In the genomic region with DNA sequence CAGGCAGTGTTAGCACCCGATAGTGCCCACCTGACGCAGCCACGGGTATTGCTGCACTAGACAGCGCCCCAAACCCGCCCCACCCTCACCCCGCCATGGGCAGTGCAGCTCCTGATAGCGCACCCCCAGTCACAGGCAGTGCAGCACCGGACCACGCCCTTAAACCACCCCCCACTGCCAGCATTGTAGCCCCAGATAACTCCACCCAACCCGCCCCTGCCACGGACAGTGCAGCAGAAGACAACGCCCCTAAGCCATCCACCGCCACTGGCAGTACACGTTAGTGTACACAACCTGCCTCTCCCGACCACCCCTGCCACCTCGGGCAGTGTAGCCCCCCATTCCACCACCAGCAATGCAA, we compare ENCODE assay signal across 10 cellular contexts.
A peak's percentile ranks its signal among the peaks of the same experiment; 100 is the strongest.
DNase-seq lines count a peak whose midpoint lies in the region; ATAC-seq lines count a peak whose summit lies in the region.
"Had no signal": no experiment of that assay in that cellular context is flagged by ENCODE, and none has a peak within 500 bp of the region (broad histone marks: within the 10 kb centered on the region; RNA-seq: fewer than 3 reads in every experiment).

No MANE protein-coding gene starts in this region.

- H3K9ac ChIP-seq in SK-N-MC (ENCODE audit: insufficient read length) = peak overlapping the region; percentile 76

- no peaks in the 10 kb centered on the region for H3K36me3 ChIP-seq in SK-N-MC (ENCODE audit: insufficient read depth, low read length)

- H3K27ac ChIP-seq in SK-N-MC (no peak overlapping the region), skin epidermis (no peak overlapping the region)

- H3K4me3 ChIP-seq in SK-N-MC = peak overlapping the region; percentile 83
- H3K4me3 ChIP-seq in iPS-18c (ENCODE audit: insufficient read depth, low read depth, low read length) = peak overlapping the region; percentile 87
- H3K4me3 ChIP-seq in skin epidermis = peak overlapping the region in 4 of 7 experiments; percentile 3 to 31 (median 22)

- no peak for ATAC-seq in HG02970 (IDR thresholded peaks at IDR 0.05; ENCODE audit: low FRiP score, unreplicated experiment)
- ATAC-seq in GM21367 (IDR thresholded peaks at IDR 0.05; ENCODE audit: unreplicated experiment) = no peak
- ATAC-seq: CD8-positive, alpha-beta T cell had no signal

- H3K9me3 ChIP-seq in SK-N-MC (ENCODE audit: low read depth, low read length) (no peaks in the 10 kb centered on the region), iPS-18c (ENCODE audit: control insufficient read depth, insufficient read depth, low read length) (no peaks in the 10 kb centered on the region)

- DNase-seq in HUDEP-2 (lab: John Stamatoyannopoulos, UW; ENCODE audit: unreplicated experiment in 76 of 76) (peak in 73 of 76 experiments; percentile 21 to 88 (median 71)), SK-N-MC (ENCODE audit: low read depth, low spot score) (no peak), SW 1271 (lab: John Stamatoyannopoulos, UW) (no peak)
- no peak for DNase-seq in NK-92 treated with Interleukin-12 subunit alpha and Interleukin-12 subunit beta, amount 100 ng/mL, for 24 hours (lab: John Stamatoyannopoulos, UW)
- DNase-seq: activated gamma-delta T cell; CD8-positive, alpha-beta T cell had no signal

Comparison
In these comparisons a context has a peak if more than half of its experiments do, and no peak if none do; other contexts are left out.
1. DNase-seq: peak in HUDEP-2 (73 of 76); none in SK-N-MC (single experiment), SW 1271 (0 of 2) and NK-92 treated with Interleukin-12 subunit alpha and Interleukin-12 subunit beta, amount 100 ng/mL, for 24 hours (single experiment).
2. H3K4me3 ChIP-seq: peak in every context shown above with its lines; median percentile 87 in iPS-18c; 83 in SK-N-MC; 22 in skin epidermis.